10 cellular contexts compared by ENCODE assay signal in genomic region chr3:158713094-158713499, GRCh38. TPM values are rescaled to one million over a fixed set of nuclear protein-coding genes. Genes with fewer than 3 reads are reported as not detected.
DNase-seq lines count a peak whose midpoint lies in the region; ATAC-seq and TF ChIP-seq lines count a peak whose summit lies in the region.
"Had no signal": no experiment of that assay in that cellular context is flagged by ENCODE, and none has a peak within 500 bp of the region (broad histone marks: within the 10 kb centered on the region; RNA-seq: fewer than 3 reads in every experiment).

No MANE protein-coding gene starts in this region.

- H3K4me1 ChIP-seq in GM23248 (ENCODE audit: insufficient read depth) = peaks cover 66% of the 10 kb centered on the region
- H3K4me1 ChIP-seq in Peyer's patch = no peaks in the 10 kb centered on the region

- no peak overlapping the region for H3K4me2 ChIP-seq in GM23248 (ENCODE audit: unreplicated experiment)
- H3K4me2 ChIP-seq: KMS-11 had no signal

- no peak for TF ChIP-seq CTCF in Peyer's patch (IDR thresholded peaks at IDR 0.05)

- no peak overlapping the region for H2AFZ ChIP-seq in GM23248

- no peak overlapping the region for H3K27ac ChIP-seq in GM23248
- peak overlapping the region in 2 of 4 donors; percentile 22 to 37 for H3K27ac ChIP-seq in Peyer's patch
- H3K27ac ChIP-seq: KMS-11 had no signal

- H3F3A ChIP-seq in GM23248 (ENCODE audit: insufficient read depth) = peaks cover 33% of the 10 kb centered on the region

- no peaks in the 10 kb centered on the region for H3K9me2 ChIP-seq in GM23248 (ENCODE audit: insufficient read depth)

- in situ Hi-C loops in GM23248 (cut with MboI) = no loop called here

- intact Hi-C loops in left ventricle myocardium superior (cut with micrococcal nuclease) (no loop called here), sciatic nerve (cut with DNase I) (no loop called here)

- TF ChIP-seq POLR2A in Peyer's patch (IDR thresholded peaks at IDR 0.05) = no peak

- H3K9me3 Mint-ChIP-seq in activated naive CD8-positive, alpha-beta T cell treated with anti-CD3 and anti-CD28 coated beads for 36 hours = no peaks in the 10 kb centered on the region

- H3K4me3 ChIP-seq in GM23248 = no peak overlapping the region
- H3K4me3 ChIP-seq in Peyer's patch = no peak overlapping the region

- ATAC-seq in left ventricle myocardium superior = peak; percentile 91
- ATAC-seq in sciatic nerve = peak; percentile 47
- no peak for ATAC-seq in GM21529 (IDR thresholded peaks at IDR 0.05; ENCODE audit: unreplicated experiment)

- H3K4me3 Mint-ChIP-seq in activated naive CD8-positive, alpha-beta T cell treated with anti-CD3 and anti-CD28 coated beads for 36 hours = no peak overlapping the region

- H3K27me3 ChIP-seq in GM23248 (replicated peaks; ENCODE audit: insufficient read depth) (no peaks in the 10 kb centered on the region), Peyer's patch (no peaks in the 10 kb centered on the region)

- H3K36me3 ChIP-seq in GM23248 (ENCODE audit: low read depth) (0 out of 2 replicates have a peak, but pooled peaks cover 1% of the 10 kb centered on the region), Peyer's patch (peaks cover 0 to 24% (median 0%) of the 10 kb centered on the region in 3 donors)

- H3K27me3 Mint-ChIP-seq in activated naive CD8-positive, alpha-beta T cell treated with anti-CD3 and anti-CD28 coated beads for 36 hours = no peaks in the 10 kb centered on the region

- no peaks in the 10 kb centered on the region for H4K20me1 ChIP-seq in GM23248 (ENCODE audit: insufficient read depth)

- peak overlapping the region; percentile 58 for H3K27ac Mint-ChIP-seq in activated naive CD8-positive, alpha-beta T cell treated with anti-CD3 and anti-CD28 coated beads for 36 hours

- DNase-seq in GM23248 (peak; percentile 48), left ventricle myocardium superior (peak; percentile 50), sciatic nerve (ENCODE audit: low spot score) (no peak), activated gamma-delta T cell (lab: John Stamatoyannopoulos, UW) (no peak), Peyer's patch (no peak), NCI-H510A treated with DMSO at 0.1 percent for 48 hours (lab: John Stamatoyannopoulos, UW) (no peak)
- DNase-seq in activated naive CD8-positive, alpha-beta T cell treated with anti-CD3 and anti-CD28 coated beads for 36 hours = no peak

- no peaks in the 10 kb centered on the region for H3K79me2 ChIP-seq in GM23248 (ENCODE audit: insufficient read depth)

- 50 to 60% methylated on average over 9 of the region's 9 CpGs for WGBS in GM23248 (ENCODE audit: low coverage in 1 of 2, low lambda C conversion rate in 2 of 2, missing lambda C conversion rate in 2 of 2), 2 experiments

- peaks cover 28% of the 10 kb centered on the region for H3K36me3 Mint-ChIP-seq in activated naive CD8-positive, alpha-beta T cell treated with anti-CD3 and anti-CD28 coated beads for 36 hours

- no peak overlapping the region for H3K9ac ChIP-seq in GM23248
- H3K9ac ChIP-seq: KMS-11 had no signal

- H3K9me3 ChIP-seq in GM23248 (ENCODE audit: low read depth) (no peaks in the 10 kb centered on the region), Peyer's patch (no peaks in the 10 kb centered on the region)

- H3K4me1 Mint-ChIP-seq in activated naive CD8-positive, alpha-beta T cell treated with anti-CD3 and anti-CD28 coated beads for 36 hours = peaks cover 20% of the 10 kb centered on the region

RNA-seq across cellular contexts. Expression of gene RARRES1, which starts 19.2 kb away (rescaled TPM):
- total RNA-seq in GM23248 (2014; rRNA removed; shearing (Covaris generic)) = 1.3 and 1.7 TPM in 2 replicates
- 1.0 and 1.2 TPM in 2 replicates for polyA plus RNA-seq in GM23248 (2016; fragmentation: Nextera tagmentation; extraction: Ambion mirVana)
- total RNA-seq in activated naive CD8-positive, alpha-beta T cell treated with anti-CD3 and anti-CD28 coated beads for 36 hours = not detected
- total RNA-seq in left ventricle myocardium superior (14.6 TPM), sciatic nerve (264 TPM), Peyer's patch (100 to 1,000 TPM in 2 of 4 donors, 10 to 100 TPM in 2; 11.6 to 225 (median 84.9) TPM)
- polyA plus RNA-seq: keratinocyte had no signal

RNA-seq across cellular contexts. Expression of gene LXN, which starts 40.6 kb away (rescaled TPM):
- 28.7 and 34.9 TPM in 2 replicates for total RNA-seq in GM23248 (2014; rRNA removed; shearing (Covaris generic))
- 46.8 and 47.3 TPM in 2 replicates for polyA plus RNA-seq in GM23248 (2016; fragmentation: Nextera tagmentation; extraction: Ambion mirVana)
- 1 to 10 TPM; 7.6 to 8.2 TPM for total RNA-seq in activated naive CD8-positive, alpha-beta T cell treated with anti-CD3 and anti-CD28 coated beads for 36 hours
- 3.3 TPM for total RNA-seq in left ventricle myocardium superior
- total RNA-seq in sciatic nerve = 24.9 TPM
- 10 to 100 TPM; 18.2 to 33.6 (median 26.0) TPM for total RNA-seq in Peyer's patch

Comparison
In these comparisons a context has a peak if more than half of its experiments do, and no peak if none do; other contexts are left out.
1. DNase-seq: peak in GM23248 (single experiment) and left ventricle myocardium superior (single experiment); none in activated naive CD8-positive, alpha-beta T cell treated with anti-CD3 and anti-CD28 coated beads for 36 hours (single experiment), sciatic nerve (single experiment), activated gamma-delta T cell (single experiment), Peyer's patch (0 of 3) and NCI-H510A treated with DMSO at 0.1 percent for 48 hours (single experiment).